In genomic region chr10:28765641-28766040, GRCh38 we compare ENCODE assay signal across 30 cellular contexts.
"Had no signal": no experiment of that assay in that cellular context is flagged by ENCODE, and none has a peak within 500 bp of the region (broad histone marks: within the 10 kb centered on the region; RNA-seq: fewer than 3 reads in every experiment).

No MANE protein-coding gene starts in this region.

- H3K27ac ChIP-seq: brain microvascular endothelial cell, esophagus muscularis mucosa, WERI-Rb-1 had no signal

- H3K9me3 ChIP-seq: esophagus muscularis mucosa had no signal

- H3K4me1 ChIP-seq: esophagus muscularis mucosa had no signal

- H3K4me3 ChIP-seq: esophagus muscularis mucosa had no signal

- H3K27me3 ChIP-seq: brain microvascular endothelial cell had no signal

- H3K36me3 ChIP-seq: brain microvascular endothelial cell, esophagus muscularis mucosa, WERI-Rb-1 had no signal

- H3K4me1 Mint-ChIP-seq: activated B cell treated with CpG ODN at 0.5 μM for 24 hours; activated CD8-positive, alpha-beta memory T cell treated with anti-CD3 and anti-CD28 coated beads, Interleukin-2, amount 10 ng/mL, durations not matched to agents 7 days and 5 days; activated naive CD4-positive, alpha-beta T cell treated with anti-CD3 and anti-CD28 coated beads, Interleukin-2, amount 10 ng/mL, durations not matched to agents 7 days and 5 days; central memory CD8-positive, alpha-beta T cell had no signal

- H3K36me3 Mint-ChIP-seq: activated CD4-positive, alpha-beta memory T cell treated with anti-CD3 and anti-CD28 coated beads for 36 hours; activated CD8-positive, alpha-beta memory T cell treated with anti-CD3 and anti-CD28 coated beads, Interleukin-2, amount 10 ng/mL, durations not matched to agents 7 days and 5 days; activated naive CD4-positive, alpha-beta T cell treated with anti-CD3 and anti-CD28 coated beads, Interleukin-2, amount 10 ng/mL, durations not matched to agents 7 days and 5 days; activated naive CD4-positive, alpha-beta T cell treated with anti-CD3 and anti-CD28 coated beads, Interleukin-2, amount 50 U/mL, for 72 hours; activated naive CD8-positive, alpha-beta T cell treated with anti-CD3 and anti-CD28 coated beads, Interleukin-2, amount 10 ng/mL, durations not matched to agents 7 days and 5 days had no signal

- H3K27ac Mint-ChIP-seq: activated B cell treated with CpG ODN at 0.5 μM for 24 hours; activated CD4-positive, alpha-beta memory T cell treated with anti-CD3 and anti-CD28 coated beads for 36 hours; activated CD8-positive, alpha-beta memory T cell treated with anti-CD3 and anti-CD28 coated beads, Interleukin-2, amount 10 ng/mL, durations not matched to agents 7 days and 5 days; activated CD8-positive, alpha-beta T cell treated with anti-CD3 and anti-CD28 coated beads, Interleukin-2, amount 10 ng/mL, durations not matched to agents 7 days and 5 days; activated naive CD4-positive, alpha-beta T cell treated with anti-CD3 and anti-CD28 coated beads, Interleukin-2, amount 10 ng/mL, durations not matched to agents 7 days and 5 days; activated naive CD4-positive, alpha-beta T cell treated with anti-CD3 and anti-CD28 coated beads, Interleukin-2, amount 50 U/mL, for 72 hours; activated naive CD8-positive, alpha-beta T cell treated with anti-CD3 and anti-CD28 coated beads, Interleukin-2, amount 10 ng/mL, durations not matched to agents 7 days and 5 days; activated T-cell treated with anti-CD3 and anti-CD28 coated beads, Interleukin-2, amount 50 U/mL, for 72 hours; effector memory CD8-positive, alpha-beta T cell; T-helper 17 cell; T-helper 2 cell treated with Interferon-gamma antibody and Interleukin-4, amounts not matched to agents 5 μg/mL and 100 μg/mL, for 36 hours had no signal

- H3K9me3 Mint-ChIP-seq: activated CD4-positive, alpha-beta memory T cell treated with anti-CD3 and anti-CD28 coated beads for 36 hours; activated naive CD4-positive, alpha-beta T cell treated with anti-CD3 and anti-CD28 coated beads, Interleukin-2, amount 10 ng/mL, durations not matched to agents 7 days and 5 days; activated naive CD4-positive, alpha-beta T cell treated with anti-CD3 and anti-CD28 coated beads, Interleukin-2, amount 50 U/mL, for 72 hours; activated naive CD8-positive, alpha-beta T cell treated with anti-CD3 and anti-CD28 coated beads, Interleukin-2, amount 10 ng/mL, durations not matched to agents 7 days and 5 days; activated T-cell treated with anti-CD3 and anti-CD28 coated beads, Interleukin-2, amount 50 U/mL, for 72 hours; central memory CD8-positive, alpha-beta T cell; effector memory CD8-positive, alpha-beta T cell; T-helper 2 cell treated with Interferon-gamma antibody and Interleukin-4, amounts not matched to agents 5 μg/mL and 100 μg/mL, for 36 hours had no signal

- DNase-seq: activated B cell treated with CpG ODN at 0.5 μM for 24 hours; activated CD4-positive, alpha-beta memory T cell treated with anti-CD3 and anti-CD28 coated beads for 36 hours; activated CD4-positive, alpha-beta T cell treated with anti-CD3 and anti-CD28 coated beads for 48 hours; activated CD8-positive, alpha-beta memory T cell treated with anti-CD3 and anti-CD28 coated beads, Interleukin-2, amount 10 ng/mL, durations not matched to agents 7 days and 5 days; activated CD8-positive, alpha-beta memory T cell treated with anti-CD3 and anti-CD28 coated beads, Interleukin-2, amount 50 U/mL, for 4 hours; activated CD8-positive, alpha-beta T cell treated with anti-CD3 and anti-CD28 coated beads, Interleukin-2, amount 10 ng/mL, durations not matched to agents 7 days and 5 days; activated gamma-delta T cell; activated naive CD4-positive, alpha-beta T cell; activated naive CD4-positive, alpha-beta T cell treated with anti-CD3 and anti-CD28 coated beads, Interleukin-2, amount 10 ng/mL, durations not matched to agents 7 days and 5 days; activated naive CD8-positive, alpha-beta T cell treated with anti-CD3 and anti-CD28 coated beads, Interleukin-2, amount 10 ng/mL, durations not matched to agents 7 days and 5 days; activated T-cell treated with anti-CD3 and anti-CD28 coated beads, Interleukin-2, amount 50 U/mL, for 1 hour; activated T-cell treated with anti-CD3 and anti-CD28 coated beads, Interleukin-2, amount 50 U/mL, for 72 hours; amniotic stem cell; anterior cingulate cortex; brain microvascular endothelial cell; cortex of kidney; dermis blood vessel endothelial cell; effector CD4-positive, alpha-beta T cell; effector memory CD8-positive, alpha-beta T cell; erythroblast; foreskin fibroblast; head of caudate nucleus; T-helper 1 cell; T-helper 17 cell; T1000; WERI-Rb-1 had no signal

- H3K4me3 Mint-ChIP-seq: activated B cell treated with CpG ODN at 0.5 μM for 24 hours; activated CD4-positive, alpha-beta memory T cell treated with anti-CD3 and anti-CD28 coated beads for 36 hours; activated CD8-positive, alpha-beta memory T cell treated with anti-CD3 and anti-CD28 coated beads, Interleukin-2, amount 10 ng/mL, durations not matched to agents 7 days and 5 days; activated CD8-positive, alpha-beta T cell treated with anti-CD3 and anti-CD28 coated beads, Interleukin-2, amount 10 ng/mL, durations not matched to agents 7 days and 5 days; activated naive CD4-positive, alpha-beta T cell treated with anti-CD3 and anti-CD28 coated beads, Interleukin-2, amount 10 ng/mL, durations not matched to agents 7 days and 5 days; activated naive CD8-positive, alpha-beta T cell treated with anti-CD3 and anti-CD28 coated beads, Interleukin-2, amount 10 ng/mL, durations not matched to agents 7 days and 5 days; activated T-cell treated with anti-CD3 and anti-CD28 coated beads, Interleukin-2, amount 50 U/mL, for 72 hours; central memory CD8-positive, alpha-beta T cell; effector memory CD8-positive, alpha-beta T cell; T-helper 17 cell; T-helper 2 cell treated with Interferon-gamma antibody and Interleukin-4, amounts not matched to agents 5 μg/mL and 100 μg/mL, for 36 hours had no signal
